Comparison of ENCODE assay signal across 1 cellular context in genomic region chr19:40810160-40810559, GRCh38.
TF ChIP-seq lines count a peak whose summit lies in the region.

No MANE protein-coding gene starts in this region.

TF ChIP-seq in IMR-90, 13 proteins besides CTCF, POLR2A, EP300 and RAD21 (continued from another document):
- TF ChIP-seq RFX5 (IDR thresholded peaks at IDR 0.05; ENCODE audit: low read depth, low read length) (no peak), SMC3 (IDR thresholded peaks at IDR 0.05; ENCODE audit: low read depth, low read length) (no peak), NFE2L2 (IDR thresholded peaks at IDR 0.05; ENCODE audit: low read depth, low read length) (no peak), CHD1 (IDR thresholded peaks at IDR 0.05; ENCODE audit: low read depth, low read length) (no peak)
